ENCODE assay signal across 17 cellular contexts in the genomic region with DNA sequence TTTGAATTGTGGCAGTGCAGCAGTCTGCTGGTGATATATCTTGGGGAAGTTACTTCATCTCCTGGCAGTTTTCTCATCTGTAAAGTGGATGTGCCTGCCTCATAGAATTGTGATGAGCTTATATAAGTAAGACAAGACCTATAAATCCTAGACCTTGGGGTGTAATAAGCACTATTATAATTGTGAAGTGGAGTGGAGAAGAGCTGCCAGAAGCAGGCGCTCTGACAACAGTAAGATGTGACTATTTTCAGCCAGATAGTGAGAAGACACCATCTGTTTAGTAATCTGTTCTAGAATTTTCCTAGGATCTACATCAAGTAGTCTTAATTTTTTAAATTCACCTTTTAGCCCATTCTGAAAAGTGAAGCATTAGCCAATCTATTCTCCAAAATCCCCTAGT.
A peak's percentile ranks its signal among the peaks of the same experiment; 100 is the strongest.
DNase-seq lines count a peak whose midpoint lies in the region; ATAC-seq, FAIRE-seq and TF ChIP-seq lines count a peak whose summit lies in the region.
"Had no signal": no experiment of that assay in that cellular context is flagged by ENCODE, and none has a peak within 500 bp of the region (broad histone marks: within the 10 kb centered on the region; RNA-seq: fewer than 3 reads in every experiment).

No MANE protein-coding gene starts in this region.

- CTCF ChIA-PET in A673 (lab: Charles Lee) (no interaction called here), K562 (lab: Yijun Ruan, JAX; ENCODE audit: low intra/inter-chr PET ratio) (no interaction called here), RWPE1 (lab: Yijun Ruan, JAX) (no interaction called here)

- H3K4me3 ChIP-seq in A673 (ENCODE audit: low read depth, low read length, poor library complexity, severe bottlenecking) (no peak overlapping the region), K562 (no peak overlapping the region), left ventricle myocardium inferior (no peak overlapping the region), upper lobe of right lung (no peak overlapping the region)
- H3K4me3 ChIP-seq: esophagus squamous epithelium, mucosa of descending colon, uterus had no signal

- no peak overlapping the region for H3K18ac ChIP-seq in H9 (ENCODE audit: insufficient read length, low read depth, low read length)

- H3K9me3 Mint-ChIP-seq in H9 = no peaks in the 10 kb centered on the region
- H3K9me3 Mint-ChIP-seq: activated CD8-positive, alpha-beta T cell treated with anti-CD3 and anti-CD28 coated beads for 36 hours; stimulated activated effector memory CD8-positive, alpha-beta T cell treated with anti-CD3 and anti-CD28 coated beads, Interleukin-12 subunit alpha, Interleukin-12 subunit beta, amount 100 ng/mL, for 72 hours had no signal

- H3K36me3 ChIP-seq in A673 (ENCODE audit: insufficient read depth, low read length, poor library complexity, severe bottlenecking) (no peaks in the 10 kb centered on the region), K562 (ENCODE audit: control insufficient read depth, insufficient read depth, low read length) (no peaks in the 10 kb centered on the region), left ventricle myocardium inferior (no peaks in the 10 kb centered on the region), upper lobe of right lung (no peaks in the 10 kb centered on the region)
- H3K36me3 ChIP-seq: esophagus squamous epithelium, uterus had no signal

- peak; percentile 40; the same call in 1 of the 2 replicates for TF ChIP-seq CTCF in A673 (conservative IDR thresholded peaks at IDR 0.05; ENCODE audit: low read depth, low read length)
- peak; percentile 44 for TF ChIP-seq CTCF in H9 (conservative IDR thresholded peaks at IDR 0.05)
- peak in 1 of 3 experiments; percentile 28; a peak in 2 of 6 replicates for TF ChIP-seq CTCF in K562 (IDR thresholded peaks at IDR 0.05 in 2 of 3, conservative IDR thresholded peaks at IDR 0.05 in 1 of 3; ENCODE audit: insufficient read depth in 2 of 3, low read depth in 1 of 3, low read length in 3 of 3)
- TF ChIP-seq CTCF in left ventricle myocardium inferior (IDR thresholded peaks at IDR 0.05; ENCODE audit: borderline replicate concordance) = peak; percentile 46
- TF ChIP-seq CTCF in RWPE1 (conservative IDR thresholded peaks at IDR 0.05; ENCODE audit: low read depth) = no peak
- TF ChIP-seq CTCF in upper lobe of right lung (IDR thresholded peaks at IDR 0.05) = no peak

- no peaks in the 10 kb centered on the region for H3K4me1 Mint-ChIP-seq in H9
- H3K4me1 Mint-ChIP-seq: stimulated activated effector memory CD8-positive, alpha-beta T cell treated with anti-CD3 and anti-CD28 coated beads, Interleukin-12 subunit alpha, Interleukin-12 subunit beta, amount 100 ng/mL, for 72 hours had no signal

- BruUV-seq in A673 (replicated peaks; lab: Mats Ljungman, UMichigan) (no TSS peak), K562 (replicated peaks; lab: Mats Ljungman, UMichigan) (no TSS peak)

- peak; percentile 30 to 76; a peak in 3 of 4 replicates for TF ChIP-seq RAD21 in K562 (CRISPR knock-in tag; conservative IDR thresholded peaks at IDR 0.05 in 1 of 2, IDR thresholded peaks at IDR 0.05 in 1 of 2)

- H2BK5ac ChIP-seq in H9 (ENCODE audit: insufficient read length, low read length) = no peak overlapping the region

- H3K27ac Mint-ChIP-seq in H9 = no peak overlapping the region
- H3K27ac Mint-ChIP-seq: activated CD8-positive, alpha-beta T cell treated with anti-CD3 and anti-CD28 coated beads for 36 hours; stimulated activated effector memory CD8-positive, alpha-beta T cell treated with anti-CD3 and anti-CD28 coated beads, Interleukin-12 subunit alpha, Interleukin-12 subunit beta, amount 100 ng/mL, for 72 hours had no signal

- no peaks in the 10 kb centered on the region for H3K27me3 ChIP-seq in A673 (replicated peaks; ENCODE audit: insufficient read depth, low read depth, low read length, poor library complexity)
- no peaks in the 10 kb centered on the region for H3K27me3 ChIP-seq in H9 (ENCODE audit: insufficient read depth, low read length)
- peaks cover 0 to 3% of the 10 kb centered on the region in 2 experiments; a peak in 1 of 5 replicates for H3K27me3 ChIP-seq in K562 (ENCODE audit: control insufficient read depth in 2 of 2, insufficient read depth in 2 of 2, low read length in 2 of 2)
- no peaks in the 10 kb centered on the region for H3K27me3 ChIP-seq in left ventricle myocardium inferior (ENCODE audit: low read depth)
- no peaks in the 10 kb centered on the region for H3K27me3 ChIP-seq in upper lobe of right lung
- H3K27me3 ChIP-seq: esophagus squamous epithelium, uterus had no signal

- in situ Hi-C loops in K562 (cut with MboI) = no loop called here

- H4K20me1 ChIP-seq in H9 (ENCODE audit: control insufficient read depth, insufficient read depth, insufficient read length) = no peaks in the 10 kb centered on the region
- H4K20me1 ChIP-seq in K562 (replicated peaks; ENCODE audit: control insufficient read depth, insufficient read depth, low read length) = no peaks in the 10 kb centered on the region

- no CpG with 5 or more reads among the region's 1 CpG for WGBS in H9 (ENCODE audit: extremely low coverage, insufficient read length, low lambda C conversion rate)
- WGBS in K562 (ENCODE audit: insufficient coverage, low coverage, missing lambda C conversion rate) = 0% methylated on average over 1 of the region's 1 CpG

- TF ChIP-seq EP300 in K562 (IDR thresholded peaks at IDR 0.05; ENCODE audit: low read length) = no peak

- H3K79me1 ChIP-seq in H9 (ENCODE audit: insufficient read depth, low read depth, low read length, poor library complexity, severe bottlenecking) = no peaks in the 10 kb centered on the region

- no peak overlapping the region for H4K91ac ChIP-seq in H9 (ENCODE audit: insufficient read length, low read depth, low read length)

- no peak overlapping the region for H4K5ac ChIP-seq in H9 (ENCODE audit: insufficient read length, low read depth, low read length)

- H3K79me2 ChIP-seq in H9 (ENCODE audit: insufficient read depth, low read length) (no peaks in the 10 kb centered on the region), K562 (ENCODE audit: control insufficient read depth, insufficient read depth, low read length) (no peaks in the 10 kb centered on the region)

- no peak overlapping the region for H2BK20ac ChIP-seq in H9 (ENCODE audit: low read depth, low read length, poor library complexity, severe bottlenecking)

- no peak for FAIRE-seq in K562 (lab: Jason Lieb, UNC)

- ATAC-seq in K562 (no peak), GM21367 (IDR thresholded peaks at IDR 0.05; ENCODE audit: unreplicated experiment) (no peak), upper lobe of right lung (no peak)
- ATAC-seq: activated CD8-positive, alpha-beta T cell treated with anti-CD3 and anti-CD28 coated beads for 36 hours; mucosa of descending colon; stimulated activated effector memory CD8-positive, alpha-beta T cell treated with anti-CD3 and anti-CD28 coated beads, Interleukin-12 subunit alpha, Interleukin-12 subunit beta, amount 100 ng/mL, for 72 hours had no signal

- H3K4me3 Mint-ChIP-seq in H9 = no peak overlapping the region
- H3K4me3 Mint-ChIP-seq: activated CD8-positive, alpha-beta T cell treated with anti-CD3 and anti-CD28 coated beads for 36 hours; stimulated activated effector memory CD8-positive, alpha-beta T cell treated with anti-CD3 and anti-CD28 coated beads, Interleukin-12 subunit alpha, Interleukin-12 subunit beta, amount 100 ng/mL, for 72 hours had no signal

- H3K4ac ChIP-seq in H9 (ENCODE audit: low read depth, low read length) = no peak overlapping the region

- H3K9me3 ChIP-seq in A673 (ENCODE audit: low read depth, low read length, poor library complexity, severe bottlenecking) = no peaks in the 10 kb centered on the region
- H3K9me3 ChIP-seq in H9 (ENCODE audit: control insufficient read depth, low read depth, low read length) = no peaks in the 10 kb centered on the region
- no peaks in the 10 kb centered on the region for H3K9me3 ChIP-seq in K562 (replicated peaks; ENCODE audit: control insufficient read depth, insufficient read depth, low read depth, low read length)
- H3K9me3 ChIP-seq in left ventricle myocardium inferior (replicated peaks) = peaks cover 5% of the 10 kb centered on the region
- H3K9me3 ChIP-seq in upper lobe of right lung = no peaks in the 10 kb centered on the region
- H3K9me3 ChIP-seq: esophagus squamous epithelium, mucosa of descending colon, uterus had no signal

- intact Hi-C loops in A673 (cut with micrococcal nuclease; ENCODE audit: unreplicated experiment) (no loop called here), K562 (cut with micrococcal nuclease) (no loop called here), left ventricle myocardium inferior (cut with micrococcal nuclease) (no loop called here), upper lobe of right lung (cut with DNase I) (no loop called here)

- H3K9ac ChIP-seq in H9 (ENCODE audit: extremely low read depth, insufficient read length, low read length) (no peak overlapping the region), K562 (ENCODE audit: insufficient read depth in 1 of 2, low read depth in 2 of 2, low read length in 2 of 2) (no peak overlapping the region)

- TF ChIP-seq POLR2A in K562 (conservative IDR thresholded peaks at IDR 0.05) = no peak

- peaks cover 1% of the 10 kb centered on the region; the same call in 1 of the 2 replicates for H3K27me3 Mint-ChIP-seq in H9 (ENCODE audit: low read depth)

- no peak overlapping the region for H3K14ac ChIP-seq in H9 (ENCODE audit: insufficient read depth, low read length)

- H3K23me2 ChIP-seq in H9 (ENCODE audit: insufficient read length, low read depth, low read length, poor library complexity, severe bottlenecking) = no peaks in the 10 kb centered on the region

- no peaks in the 10 kb centered on the region for H3K36me3 Mint-ChIP-seq in H9 (ENCODE audit: insufficient read depth in 1 of 3, low read depth in 3 of 3)
- H3K36me3 Mint-ChIP-seq: stimulated activated effector memory CD8-positive, alpha-beta T cell treated with anti-CD3 and anti-CD28 coated beads, Interleukin-12 subunit alpha, Interleukin-12 subunit beta, amount 100 ng/mL, for 72 hours had no signal

- no peaks in the 10 kb centered on the region for H3K4me1 ChIP-seq in A673 (ENCODE audit: insufficient read depth, low read length, poor library complexity, severe bottlenecking)
- no peaks in the 10 kb centered on the region for H3K4me1 ChIP-seq in H9 (ENCODE audit: insufficient read depth, low read length)
- H3K4me1 ChIP-seq in K562 (replicated peaks in 1 of 2; ENCODE audit: control insufficient read depth in 2 of 2, insufficient read depth in 2 of 2, low read length in 2 of 2) = no peaks in the 10 kb centered on the region
- H3K4me1 ChIP-seq in left ventricle myocardium inferior = peaks cover 46% of the 10 kb centered on the region
- H3K4me1 ChIP-seq in upper lobe of right lung = peaks cover 2% of the 10 kb centered on the region
- H3K4me1 ChIP-seq: esophagus squamous epithelium, uterus had no signal

- no peak overlapping the region for H2BK15ac ChIP-seq in H9 (ENCODE audit: low read depth, low read length)

- no peak overlapping the region for H3T11ph ChIP-seq in H9 (ENCODE audit: low read length)

- no peak overlapping the region for H2AK5ac ChIP-seq in H9 (ENCODE audit: insufficient read length, low read length)

- no peak overlapping the region for H3K4me2 ChIP-seq in H9 (ENCODE audit: insufficient read depth, insufficient read length, low read length)
- H3K4me2 ChIP-seq in K562 (ENCODE audit: insufficient read depth, low read length) = no peak overlapping the region

- H2AFZ ChIP-seq in H9 (ENCODE audit: low read length) = no peak overlapping the region
- H2AFZ ChIP-seq in K562 (ENCODE audit: low read depth, low read length) = no peak overlapping the region

- no peak overlapping the region for H3K23ac ChIP-seq in H9 (ENCODE audit: insufficient read length, low read depth, low read length)

- H4K8ac ChIP-seq in H9 (replicated peaks; ENCODE audit: insufficient read length, low read depth, low read length) = no peak overlapping the region

- POLR2A ChIA-PET in A673 (lab: Charles Lee; ENCODE audit: low non-redundant PET) (no interaction called here), K562 (lab: Yijun Ruan, JAX) (interaction anchor here (0.9 kb wide), 1 partner anchor 11 kb away, joined by 5 read pairs; a partner anchor contains a TSS), RWPE1 (lab: Yijun Ruan, JAX; ENCODE audit: low non-redundant PET) (no interaction called here)

- no peak overlapping the region for H3K56ac ChIP-seq in H9 (ENCODE audit: insufficient read length, low read depth, low read length)

- H3K27ac ChIP-seq in A673 (ENCODE audit: low read depth, low read length, poor library complexity, severe bottlenecking) (no peak overlapping the region), H9 (ENCODE audit: insufficient read length, low read depth, low read length) (no peak overlapping the region), K562 (ENCODE audit: extremely low read depth, low read depth, low read length) (no peak overlapping the region), left ventricle myocardium inferior (replicated peaks) (peak overlapping the region; percentile 52), RWPE1 (no peak overlapping the region), upper lobe of right lung (no peak overlapping the region)
- H3K27ac ChIP-seq: esophagus squamous epithelium, uterus had no signal

- DNase-seq in A673 (ENCODE audit: low spot score) = no peak
- DNase-seq in H9 = no peak
- DNase-seq in K562 (ENCODE audit: extremely low read depth in 1 of 4, low spot score in 3 of 4) = no peak
- no peak for DNase-seq in left ventricle myocardium inferior
- no peak for DNase-seq in activated naive CD4-positive, alpha-beta T cell (lab: John Stamatoyannopoulos, UW)
- DNase-seq in RWPE1 (ENCODE audit: low spot score) = no peak
- no peak for DNase-seq in upper lobe of right lung
- DNase-seq: activated CD8-positive, alpha-beta T cell treated with anti-CD3 and anti-CD28 coated beads for 36 hours; activated naive CD4-positive, alpha-beta T cell treated with Interleukin-2 at 50 U/mL for 16 hours; DMS79 treated with DMSO at 0.1 percent for 48 hours; esophagus squamous epithelium; mucosa of descending colon; RPMI8226; stimulated activated CD4-positive, alpha-beta T cell treated with anti-CD3 and anti-CD28 coated beads, Interleukin-2, amount 100 ng/mL, for 48 hours; uterus had no signal

- no peaks in the 10 kb centered on the region for H3K9me1 ChIP-seq in K562 (ENCODE audit: control insufficient read depth, insufficient read depth, low read length)

- H2BK120ac ChIP-seq in H9 (ENCODE audit: low read depth, low read length, poor library complexity, severe bottlenecking) = no peak overlapping the region

- no peak overlapping the region for H2BK12ac ChIP-seq in H9 (ENCODE audit: insufficient read length, low read depth, low read length)

Comparison
In these comparisons a context has a peak if more than half of its experiments do, and no peak if none do; other contexts are left out.
1. CTCF ChIP-seq: peak in A673 (single experiment), H9 (single experiment) and left ventricle myocardium inferior (single experiment); none in RWPE1 (single experiment) and upper lobe of right lung (single experiment).